ENCODE assay signal across 13 cellular contexts in the genomic region with DNA sequence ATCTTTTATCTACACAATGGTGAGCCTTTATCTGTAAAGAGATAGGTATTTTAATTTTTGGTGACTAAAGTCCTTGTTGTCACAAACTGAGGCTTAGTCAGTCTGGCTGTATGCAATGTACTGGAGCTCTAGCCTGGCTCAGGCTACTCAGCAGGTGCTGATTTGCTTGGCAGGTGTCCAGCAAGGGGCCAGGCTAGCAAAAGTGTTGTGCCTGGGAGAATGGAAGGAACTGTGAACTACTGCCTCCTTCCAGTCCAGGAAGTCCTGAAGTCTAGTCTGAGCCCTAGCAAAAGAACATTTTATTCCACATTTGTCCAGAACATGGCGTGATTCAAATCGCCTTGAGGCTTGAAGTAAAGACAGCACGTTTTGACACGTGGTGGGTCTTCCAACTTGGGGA.
DNase-seq lines count a peak whose midpoint lies in the region; ATAC-seq and TF ChIP-seq lines count a peak whose summit lies in the region.
"Had no signal": no experiment of that assay in that cellular context is flagged by ENCODE, and none has a peak within 500 bp of the region (broad histone marks: within the 10 kb centered on the region; RNA-seq: fewer than 3 reads in every experiment).

No MANE protein-coding gene starts in this region.

- no peak overlapping the region for H3K27ac ChIP-seq in PC-3 (ENCODE audit: low read length)

- 0 out of 2 replicates have a peak, but pooled peaks cover 1% of the 10 kb centered on the region for H3K36me3 ChIP-seq in Caco-2 (ENCODE audit: control insufficient read depth, insufficient read depth, low read length)
- H3K36me3 ChIP-seq in PC-3 (ENCODE audit: low read depth, low read length) = no peaks in the 10 kb centered on the region

- H3K4me1 Mint-ChIP-seq in Caco-2 (ENCODE audit: low read depth, unreplicated experiment) = peaks cover 19% of the 10 kb centered on the region
- H3K4me1 Mint-ChIP-seq: memory B cell had no signal

- H2AFZ ChIP-seq in PC-3 (ENCODE audit: low read length) = no peak overlapping the region

- ATAC-seq in PC-3 = no peak
- ATAC-seq in HG03045 (IDR thresholded peaks at IDR 0.05; ENCODE audit: unreplicated experiment) = no peak
- no peak for ATAC-seq in HG03571 (IDR thresholded peaks at IDR 0.05; ENCODE audit: unreplicated experiment)
- ATAC-seq: activated T-cell treated with anti-CD3 and anti-CD28 coated beads, Interleukin-2, amount 50 U/mL, for 4 hours; right cardiac atrium had no signal

- no peaks in the 10 kb centered on the region for H3K27me3 ChIP-seq in Caco-2 (replicated peaks; ENCODE audit: control insufficient read depth, insufficient read depth, low read length)
- no peaks in the 10 kb centered on the region for H3K27me3 ChIP-seq in PC-3 (ENCODE audit: low read length)

- H3K4me3 ChIP-seq in Caco-2 (ENCODE audit: low read depth, low read length) (no peak overlapping the region), PC-3 (ENCODE audit: low read length) (no peak overlapping the region)

- intact Hi-C loops in Caco-2 (cut with micrococcal nuclease; ENCODE audit: unreplicated experiment) = no loop called here
- intact Hi-C loops in PC-3 (cut with micrococcal nuclease) = no loop called here

- no TSS peak for BruUV-seq in Caco-2 (replicated peaks; lab: Mats Ljungman, UMichigan)
- BruUV-seq in PC-3 (replicated peaks; lab: Mats Ljungman, UMichigan) = no TSS peak

- peaks cover 7% of the 10 kb centered on the region for H3K4me1 ChIP-seq in Caco-2
- H3K4me1 ChIP-seq in PC-3 (ENCODE audit: insufficient read depth, low read length) = peaks cover 13% of the 10 kb centered on the region; the same call in 1 of the 2 replicates

- H3K9me2 ChIP-seq in PC-3 (replicated peaks; ENCODE audit: low read length) = no peaks in the 10 kb centered on the region

- CTCF ChIA-PET in Caco-2 (lab: Charles Lee) (no interaction called here), PC-3 (lab: Charles Lee) (no interaction called here)

- H3K9me3 Mint-ChIP-seq in Caco-2 (ENCODE audit: unreplicated experiment) = no peaks in the 10 kb centered on the region

- no peaks in the 10 kb centered on the region for H3K36me3 Mint-ChIP-seq in Caco-2 (ENCODE audit: insufficient read depth, unreplicated experiment)
- H3K36me3 Mint-ChIP-seq: memory B cell had no signal

- no peak overlapping the region for H3K9ac ChIP-seq in PC-3 (ENCODE audit: low read length)

- no peaks in the 10 kb centered on the region for H3K79me2 ChIP-seq in PC-3 (ENCODE audit: low read length)

- H3K9me3 ChIP-seq in Caco-2 (no peaks in the 10 kb centered on the region), PC-3 (ENCODE audit: low read length) (no peaks in the 10 kb centered on the region)

- no peak overlapping the region for H3K4me3 Mint-ChIP-seq in Caco-2 (ENCODE audit: unreplicated experiment)
- H3K4me3 Mint-ChIP-seq: activated T-cell treated with anti-CD3 and anti-CD28 coated beads, Interleukin-2, amount 50 U/mL, for 4 hours; CD4-positive, alpha-beta T cell; memory B cell had no signal

- no peaks in the 10 kb centered on the region for H3K27me3 Mint-ChIP-seq in Caco-2 (ENCODE audit: insufficient read depth, unreplicated experiment)
- H3K27me3 Mint-ChIP-seq: CD4-positive, alpha-beta T cell; memory B cell had no signal

- POLR2A ChIA-PET in Caco-2 (lab: Charles Lee) (no interaction called here), PC-3 (lab: Charles Lee; ENCODE audit: unreplicated experiment) (no interaction called here)

- H3K4me2 ChIP-seq in PC-3 (ENCODE audit: low read length) = no peak overlapping the region

- peak; percentile 14 to 63 for DNase-seq in Caco-2
- DNase-seq in LHCN-M2 (ENCODE audit: low read depth) = peak; percentile 45
- DNase-seq in PC-3 = peak; percentile 48
- DNase-seq in kidney tubule cell (ENCODE audit: low spot score) = peak; percentile 87
- DNase-seq in globus pallidus (ENCODE audit: low spot score) = no peak
- no peak for DNase-seq in superior temporal gyrus (ENCODE audit: extremely low spot score)
- DNase-seq: activated T-cell treated with anti-CD3 and anti-CD28 coated beads, Interleukin-2, amount 50 U/mL, for 4 hours; CD4-positive, alpha-beta T cell; foreskin fibroblast had no signal

- H3F3A ChIP-seq in PC-3 (ENCODE audit: low read length, unreplicated experiment) = no peaks in the 10 kb centered on the region

- no peak for TF ChIP-seq CTCF in Caco-2 (IDR thresholded peaks at IDR 0.05; ENCODE audit: insufficient read depth in 1 of 2, low read depth in 1 of 2, low read length in 1 of 2, severe bottlenecking in 1 of 2, unreplicated experiment in 1 of 2)
- no peak for TF ChIP-seq CTCF in PC-3 (conservative IDR thresholded peaks at IDR 0.05; ENCODE audit: low read depth, low read length)

- no peaks in the 10 kb centered on the region for H4K20me1 ChIP-seq in PC-3 (ENCODE audit: low read length)

- no peak overlapping the region for H3K27ac Mint-ChIP-seq in Caco-2 (ENCODE audit: unreplicated experiment)
- H3K27ac Mint-ChIP-seq: CD4-positive, alpha-beta T cell; memory B cell had no signal

Comparison
In these comparisons a context has a peak if more than half of its experiments do, and no peak if none do; other contexts are left out.
1. DNase-seq: peak in Caco-2 (2 of 2), LHCN-M2 (single experiment), PC-3 (single experiment) and kidney tubule cell (single experiment); none in globus pallidus (single experiment) and superior temporal gyrus (single experiment).